In genomic region chr2:138503087-138503442, GRCh38 we compare ENCODE assay signal across 8 cellular contexts. TPM values are rescaled to one million over a fixed set of nuclear protein-coding genes. Genes with fewer than 3 reads are reported as not detected.
DNase-seq lines count a peak whose midpoint lies in the region; ATAC-seq and TF ChIP-seq lines count a peak whose summit lies in the region.

No MANE protein-coding gene starts in this region.

- no peaks in the 10 kb centered on the region for H3K27me3 Mint-ChIP-seq in activated T-helper 17 cell treated with anti-CD3 and anti-CD28 coated beads, Interleukin-2, amount 50 U/mL, for 72 hours
- peaks cover 4 to 7% (median 6%) of the 10 kb centered on the region in 3 donors for H3K27me3 Mint-ChIP-seq in immature natural killer cell (ENCODE audit: low read depth in 3 of 3)

- H3K27ac ChIP-seq in RWPE1, result no peak overlapping the region

- POLR2A ChIA-PET in RWPE1 (lab: Yijun Ruan, JAX; ENCODE audit: low non-redundant PET), result no interaction called here

- ATAC-seq in activated T-helper 17 cell treated with anti-CD3 and anti-CD28 coated beads, Interleukin-2, amount 50 U/mL, for 72 hours (replicated peaks), result peak; percentile 71

- H3K4me1 Mint-ChIP-seq in activated T-helper 17 cell treated with anti-CD3 and anti-CD28 coated beads, Interleukin-2, amount 50 U/mL, for 72 hours, result peaks cover 28% of the 10 kb centered on the region
- H3K4me1 Mint-ChIP-seq in immature natural killer cell, result peaks cover 48 to 60% of the 10 kb centered on the region in 2 donors

- DNase-seq in GM03348 (ENCODE audit: low spot score), result peak; percentile 13
- peak; percentile 7 for DNase-seq in HT1080 (ENCODE audit: low read depth)
- DNase-seq in immature natural killer cell, result peak; percentile 7 to 23 (median 7)
- DNase-seq in superior temporal gyrus (ENCODE audit: extremely low spot score), result peak; percentile 39
- no peak for DNase-seq in RWPE1 (ENCODE audit: low spot score)
- no peak for DNase-seq in 8988T
- no peak for DNase-seq in SK-N-DZ (ENCODE audit: low spot score)

- H3K27ac Mint-ChIP-seq in activated T-helper 17 cell treated with anti-CD3 and anti-CD28 coated beads, Interleukin-2, amount 50 U/mL, for 72 hours, result peak overlapping the region; percentile 97
- H3K27ac Mint-ChIP-seq in immature natural killer cell, result peak overlapping the region; percentile 86 to 97 (median 93)

- TF ChIP-seq CTCF in RWPE1 (conservative IDR thresholded peaks at IDR 0.05; ENCODE audit: low read depth), result no peak

- no peaks in the 10 kb centered on the region for H3K9me3 Mint-ChIP-seq in activated T-helper 17 cell treated with anti-CD3 and anti-CD28 coated beads, Interleukin-2, amount 50 U/mL, for 72 hours
- no peaks in the 10 kb centered on the region for H3K9me3 Mint-ChIP-seq in immature natural killer cell

- CTCF ChIA-PET in RWPE1 (lab: Yijun Ruan, JAX), result interaction anchor here (0.6 to 0.9 kb wide), 2 partner anchors 311 to 546 kb away, joined by 3 read pairs; no protein-coding TSS in a partner anchor

- peaks cover 12% of the 10 kb centered on the region for H3K36me3 Mint-ChIP-seq in activated T-helper 17 cell treated with anti-CD3 and anti-CD28 coated beads, Interleukin-2, amount 50 U/mL, for 72 hours (ENCODE audit: low read depth)
- H3K36me3 Mint-ChIP-seq in immature natural killer cell, result no peaks in the 10 kb centered on the region

- H3K4me3 Mint-ChIP-seq in activated T-helper 17 cell treated with anti-CD3 and anti-CD28 coated beads, Interleukin-2, amount 50 U/mL, for 72 hours, result peak overlapping the region; percentile 96
- H3K4me3 Mint-ChIP-seq in immature natural killer cell, result peak overlapping the region; percentile 94 to 100 (median 96)

RNA-seq across cellular contexts. Expression of gene SPOPL, which starts 1.5 kb away (rescaled TPM):
- total RNA-seq in HT1080 (2014; rRNA removed; shearing (Covaris generic)), result 15.8 and 25.8 TPM in 2 replicates
- polyA plus RNA-seq in HT1080 (2015; cell fraction: cytosol; rRNA removed), result 14.1 and 19.8 TPM in 2 replicates
- polyA plus RNA-seq in HT1080 (2015; cell fraction: nucleus; rRNA removed), result 8.3 and 10.8 TPM in 2 replicates
- total RNA-seq in activated T-helper 17 cell treated with anti-CD3 and anti-CD28 coated beads, Interleukin-2, amount 50 U/mL, for 72 hours, result 10 to 100 TPM; 12.8 to 15.6 TPM
- polyA plus RNA-seq in immature natural killer cell, result 1 to 10 TPM; 2.4 to 3.3 (median 2.6) TPM
- 15.8 and 17.1 TPM in 2 replicates for polyA plus RNA-seq in SK-N-DZ (2014; cell fraction: cytosol; rRNA removed)
- polyA plus RNA-seq in SK-N-DZ (2014; cell fraction: nucleus; rRNA removed), result 9.6 and 19.9 TPM in 2 replicates

Comparison
In these comparisons a context has a peak if more than half of its experiments do, and no peak if none do; other contexts are left out.
1. DNase-seq: peak in GM03348 (single experiment), HT1080 (single experiment), immature natural killer cell (3 of 3) and superior temporal gyrus (single experiment); none in RWPE1 (single experiment), 8988T (single experiment) and SK-N-DZ (single experiment).